ENCODE assay signal across 22 cellular contexts in the genomic region with DNA sequence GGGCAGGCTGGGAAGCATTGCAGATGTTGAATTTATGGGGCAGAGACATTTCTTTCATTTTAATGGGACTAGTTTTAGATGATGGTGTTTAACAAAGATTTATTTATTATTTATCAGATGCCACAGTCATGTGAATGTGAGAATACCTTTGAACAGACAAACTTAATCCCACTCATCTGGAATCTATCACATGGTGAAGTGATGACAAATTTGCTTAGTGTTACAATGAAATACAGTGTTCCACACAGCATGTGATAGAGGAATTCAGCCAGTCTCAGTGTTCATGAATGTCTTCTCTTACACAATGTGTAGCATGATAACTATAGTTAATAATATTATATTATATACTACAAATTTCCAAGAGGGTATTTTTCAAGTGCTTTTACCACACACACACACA.
"Had no signal": no experiment of that assay in that cellular context is flagged by ENCODE, and none has a peak within 500 bp of the region (broad histone marks: within the 10 kb centered on the region; RNA-seq: fewer than 3 reads in every experiment).

No MANE protein-coding gene starts in this region.

- H3K4me1 Mint-ChIP-seq: endodermal cell, mesothelial cell of epicardium had no signal

- H3K4me1 ChIP-seq: colonic mucosa, esophagus squamous epithelium, gastrocnemius medialis, heart right ventricle, left lung, lower lobe of right lung had no signal

- H3K27me3 ChIP-seq: colonic mucosa, esophagus squamous epithelium, gastrocnemius medialis, heart right ventricle, left lung had no signal

- H3K27ac Mint-ChIP-seq: dendritic cell treated with granulocyte-macrophage colony-stimulating factor and Interleukin-4, amounts not matched to agents 40 ng/mL and 50 ng/mL, for 4 days; effector memory CD8-positive, alpha-beta T cell; endodermal cell; mesothelial cell of epicardium had no signal

- H3K4me3 ChIP-seq: colonic mucosa, esophagus squamous epithelium, gastrocnemius medialis, heart right ventricle, left lung, lower lobe of right lung, mucosa of descending colon had no signal

- DNase-seq: colonic mucosa; cortex of kidney; effector CD8-positive, alpha-beta T cell; effector memory CD8-positive, alpha-beta T cell; endodermal cell; erythroblast; esophagus squamous epithelium; gastrocnemius medialis; glutamatergic neuron; head of caudate nucleus; heart right ventricle; hippocampal formation; left cardiac atrium; left lung; left ventricle myocardium superior; lower lobe of right lung; mesenchymal stem cell; mucosa of descending colon had no signal

- ATAC-seq: effector memory CD8-positive, alpha-beta T cell; esophagus mucosa; gastrocnemius medialis; heart right ventricle; left cardiac atrium; left lung; left ventricle myocardium superior; lower lobe of right lung; mucosa of descending colon had no signal

- H3K27ac ChIP-seq: colonic mucosa, epithelial cell of prostate, esophagus squamous epithelium, gastrocnemius medialis, heart right ventricle, left lung, lower lobe of right lung had no signal

- H3K9me3 ChIP-seq: colonic mucosa, lower lobe of right lung, mucosa of descending colon had no signal

- H3K36me3 ChIP-seq: colonic mucosa, esophagus squamous epithelium, gastrocnemius medialis, heart right ventricle, left lung, lower lobe of right lung had no signal

- H3K4me3 Mint-ChIP-seq: dendritic cell treated with granulocyte-macrophage colony-stimulating factor and Interleukin-4, amounts not matched to agents 40 ng/mL and 50 ng/mL, for 4 days; effector memory CD8-positive, alpha-beta T cell; endodermal cell; mesothelial cell of epicardium had no signal
